Comparison of ENCODE assay signal across 16 cellular contexts in genomic region chr1:30126839-30127238, GRCh38.
"Had no signal": no experiment of that assay in that cellular context is flagged by ENCODE, and none has a peak within 500 bp of the region (broad histone marks: within the 10 kb centered on the region; RNA-seq: fewer than 3 reads in every experiment).

No MANE protein-coding gene starts in this region.

- H3K36me3 Mint-ChIP-seq: natural killer cell treated with Interleukin-12 subunit alpha and Interleukin-12 subunit beta and Interleukin-15 and Interleukin-18, amount 100 ng/mL, for 72 hours had no signal

- H3K4me1 Mint-ChIP-seq: activated CD4-positive, alpha-beta T cell treated with anti-CD3 and anti-CD28 coated beads, Interleukin-2, amount 10 ng/mL, durations not matched to agents 7 days and 5 days had no signal

- H3K4me3 Mint-ChIP-seq: activated CD4-positive, alpha-beta T cell treated with anti-CD3 and anti-CD28 coated beads, Interleukin-2, amount 10 ng/mL, durations not matched to agents 7 days and 5 days; activated T-helper 1 cell treated with anti-CD3 and anti-CD28 coated beads, Interleukin-12 subunit alpha, Interleukin-12 subunit beta, Interleukin-2, Interleukin-4 antibody, amounts not matched to agents 30 ng/mL and 10 ng/mL and 1 ng/mL, durations not matched to agents 14 hours and 24 hours and 36 hours; natural killer cell treated with Interleukin-12 subunit alpha and Interleukin-12 subunit beta and Interleukin-15 and Interleukin-18, amount 100 ng/mL, for 72 hours had no signal

- H3K27ac ChIP-seq: brain microvascular endothelial cell, foreskin keratinocyte, prostate gland, right lobe of liver had no signal

- H3K27ac Mint-ChIP-seq: activated CD4-positive, alpha-beta T cell treated with anti-CD3 and anti-CD28 coated beads, Interleukin-2, amount 10 ng/mL, durations not matched to agents 7 days and 5 days; activated T-helper 1 cell treated with anti-CD3 and anti-CD28 coated beads, Interleukin-12 subunit alpha, Interleukin-12 subunit beta, Interleukin-2, Interleukin-4 antibody, amounts not matched to agents 30 ng/mL and 10 ng/mL and 1 ng/mL, durations not matched to agents 14 hours and 24 hours and 36 hours; natural killer cell treated with Interleukin-12 subunit alpha and Interleukin-12 subunit beta and Interleukin-15 and Interleukin-18, amount 100 ng/mL, for 72 hours had no signal

- H3K4me2 ChIP-seq: smooth muscle cell had no signal

- ATAC-seq: foreskin keratinocyte; left ventricle myocardium superior; natural killer cell treated with Interleukin-12 subunit alpha and Interleukin-12 subunit beta and Interleukin-15 and Interleukin-18, amount 100 ng/mL, for 72 hours; right lobe of liver; stimulated activated naive CD8-positive, alpha-beta T cell treated with anti-CD3 and anti-CD28 coated beads, Interleukin-15, Interleukin-2, amounts not matched to agents 100 U/mL and 50 U/mL, for 24 hours had no signal

- DNase-seq: activated CD4-positive, alpha-beta T cell treated with anti-CD3 and anti-CD28 coated beads, Interleukin-2, amount 10 ng/mL, durations not matched to agents 7 days and 5 days; activated CD4-positive, CD25-positive, alpha-beta regulatory T cell; anterior cingulate cortex; brain microvascular endothelial cell; effector CD8-positive, alpha-beta T cell; foreskin keratinocyte; left ventricle myocardium superior; mesenchymal stem cell; occipital lobe; right lobe of liver; stimulated activated naive CD8-positive, alpha-beta T cell treated with anti-CD3 and anti-CD28 coated beads, Interleukin-15, Interleukin-2, amounts not matched to agents 100 U/mL and 50 U/mL, for 24 hours; trophoblast cell had no signal

- H3K27me3 ChIP-seq: brain microvascular endothelial cell, foreskin keratinocyte, right lobe of liver had no signal

- H3K36me3 ChIP-seq: brain microvascular endothelial cell, prostate gland, right lobe of liver had no signal

- H3K9me3 ChIP-seq: prostate gland, right lobe of liver had no signal

- H3K9me3 Mint-ChIP-seq: activated CD4-positive, alpha-beta T cell treated with anti-CD3 and anti-CD28 coated beads, Interleukin-2, amount 10 ng/mL, durations not matched to agents 7 days and 5 days; activated T-helper 1 cell treated with anti-CD3 and anti-CD28 coated beads, Interleukin-12 subunit alpha, Interleukin-12 subunit beta, Interleukin-2, Interleukin-4 antibody, amounts not matched to agents 30 ng/mL and 10 ng/mL and 1 ng/mL, durations not matched to agents 14 hours and 24 hours and 36 hours; natural killer cell treated with Interleukin-12 subunit alpha and Interleukin-12 subunit beta and Interleukin-15 and Interleukin-18, amount 100 ng/mL, for 72 hours had no signal

- H3K4me3 ChIP-seq: prostate gland, right lobe of liver, smooth muscle cell had no signal

- H3K27me3 Mint-ChIP-seq: activated CD4-positive, alpha-beta T cell treated with anti-CD3 and anti-CD28 coated beads, Interleukin-2, amount 10 ng/mL, durations not matched to agents 7 days and 5 days had no signal

- H3K4me1 ChIP-seq: foreskin keratinocyte, prostate gland, right lobe of liver had no signal
